Comparison of ENCODE assay signal across 28 cellular contexts in genomic region chr16:79815049-79815448, GRCh38.
"Had no signal": no experiment of that assay in that cellular context is flagged by ENCODE, and none has a peak within 500 bp of the region (broad histone marks: within the 10 kb centered on the region; RNA-seq: fewer than 3 reads in every experiment).

No MANE protein-coding gene starts in this region.

- DNase-seq: naive thymus-derived CD4-positive, alpha-beta T cell; natural killer cell; nucleus accumbens; pancreas; right cardiac atrium; spleen; stimulated activated CD4-positive, alpha-beta T cell treated with anti-CD3 and anti-CD28 coated beads, Interleukin-12 subunit alpha, Interleukin-12 subunit beta, amount 100 ng/mL, for 4 hours; stimulated activated CD4-positive, alpha-beta T cell treated with anti-CD3 and anti-CD28 coated beads, Interleukin-1b, Interleukin-23, amount 100 ng/mL, for 48 hours; stimulated activated CD4-positive, alpha-beta T cell treated with anti-CD3 and anti-CD28 coated beads, Interleukin-4, amount 100 ng/mL, for 1 hour; stimulated activated CD4-positive, alpha-beta T cell treated with anti-CD3 and anti-CD28 coated beads, Interleukin-4, amount 100 ng/mL, for 4 hours; stimulated activated CD8-positive, alpha-beta memory T cell treated with anti-CD3 and anti-CD28 coated beads, Interleukin-4, amount 100 ng/mL, for 48 hours; stimulated activated naive CD4-positive, alpha-beta T cell; stimulated activated naive CD8-positive, alpha-beta T cell treated with anti-CD3 and anti-CD28 coated beads, Interleukin-15, amount 100 ng/mL, for 72 hours; stimulated activated naive CD8-positive, alpha-beta T cell treated with anti-CD3 and anti-CD28 coated beads, Interleukin-15, Interleukin-2, amounts not matched to agents 100 U/mL and 50 U/mL, for 24 hours; substantia nigra; testis; tibial artery; transverse colon; upper lobe of right lung; uterus had no signal

- ATAC-seq: naive thymus-derived CD4-positive, alpha-beta T cell; natural killer cell; pancreas; right cardiac atrium; sciatic nerve; stimulated activated memory B cell treated with anti-CD40 and anti-IgM and Interleukin-4, amounts not matched to agents 10 μg/mL and 1 μg/mL and 100 μg/mL, for 72 hours; stimulated activated naive CD8-positive, alpha-beta T cell treated with anti-CD3 and anti-CD28 coated beads, Interleukin-15, amount 100 ng/mL, for 72 hours; stimulated activated naive CD8-positive, alpha-beta T cell treated with anti-CD3 and anti-CD28 coated beads, Interleukin-15, Interleukin-2, amounts not matched to agents 100 U/mL and 50 U/mL, for 24 hours; upper lobe of right lung had no signal

- H3K27ac ChIP-seq: neural progenitor cell, neutrophil, pancreas, prostate gland, skin epidermis, spleen, suprapubic skin, testis, tibial artery, transverse colon, upper lobe of right lung had no signal

- H3K9me3 ChIP-seq: neutrophil, pancreas, prostate gland, spleen, suprapubic skin, testis, tibial artery, transverse colon, upper lobe of right lung, uterus had no signal

- H3K4me1 ChIP-seq: neural progenitor cell, pancreas, spleen, testis, tibial artery, transverse colon, upper lobe of right lung, uterus had no signal

- H2AFZ ChIP-seq: neural progenitor cell had no signal

- H3K27me3 ChIP-seq: neural progenitor cell, neutrophil, pancreas, suprapubic skin, testis, tibial artery, transverse colon, upper lobe of right lung, uterus had no signal

- FAIRE-seq: pancreas had no signal

- H3K4me3 ChIP-seq: neural progenitor cell, pancreas, prostate gland, skin epidermis, smooth muscle cell, spleen, suprapubic skin, testis, tibial artery, transverse colon, upper lobe of right lung, uterus had no signal

- H3K4me2 ChIP-seq: neural progenitor cell, smooth muscle cell had no signal

- H3K36me3 ChIP-seq: neural progenitor cell, neutrophil, pancreas, prostate gland, spleen, suprapubic skin, tibial artery, transverse colon, upper lobe of right lung, uterus had no signal

- H3K9ac ChIP-seq: neural progenitor cell had no signal
